ENCODE assay signal across 28 cellular contexts in genomic region chr4:37699874-37700481, GRCh38.
"Had no signal": no experiment of that assay in that cellular context is flagged by ENCODE, and none has a peak within 500 bp of the region (broad histone marks: within the 10 kb centered on the region; RNA-seq: fewer than 3 reads in every experiment).

No MANE protein-coding gene starts in this region.

- ATAC-seq: heart right ventricle; left lung; naive thymus-derived CD8-positive, alpha-beta T cell; sciatic nerve; stimulated activated memory B cell treated with anti-CD40 and anti-IgM and Interleukin-4, amounts not matched to agents 10 μg/mL and 1 μg/mL and 100 μg/mL, for 72 hours; stimulated activated naive CD8-positive, alpha-beta T cell treated with anti-CD3 and anti-CD28 coated beads, Interleukin-15, Interleukin-2, amounts not matched to agents 100 U/mL and 50 U/mL, for 24 hours; upper lobe of right lung had no signal

- H3K4me3 ChIP-seq: coronary artery, esophagus squamous epithelium, heart right ventricle, left lung, spleen, thoracic aorta, tibial nerve, upper lobe of right lung, uterus had no signal

- H3K27ac ChIP-seq: coronary artery, esophagus squamous epithelium, heart right ventricle, left lung, spleen, thoracic aorta, tibial nerve, upper lobe of right lung, uterus had no signal

- H3K27me3 ChIP-seq: esophagus squamous epithelium, heart right ventricle, left lung, spleen, tibial nerve, upper lobe of right lung, uterus had no signal

- DNase-seq: dermis blood vessel endothelial cell; effector memory CD4-positive, alpha-beta T cell; erythroblast; esophagus squamous epithelium; foreskin melanocyte; glutamatergic neuron; heart right ventricle; hypothalamus; immature natural killer cell; islet precursor cell; left lung; mesenchymal stem cell; naive thymus-derived CD8-positive, alpha-beta T cell; nephron progenitor cell; nucleus accumbens; posterior cingulate gyrus; retina; spleen; stimulated activated CD4-positive, alpha-beta T cell treated with anti-CD3 and anti-CD28 coated beads, Interleukin-4, amount 100 ng/mL, for 4 hours; stimulated activated naive CD8-positive, alpha-beta T cell treated with anti-CD3 and anti-CD28 coated beads, Interleukin-15, Interleukin-2, amounts not matched to agents 100 U/mL and 50 U/mL, for 24 hours; upper lobe of right lung; uterus had no signal

- H3K36me3 ChIP-seq: esophagus squamous epithelium, heart right ventricle, left lung, spleen, thoracic aorta, tibial nerve, upper lobe of right lung, uterus had no signal

- FAIRE-seq: endometrium had no signal

- H3K4me1 ChIP-seq: esophagus squamous epithelium, heart right ventricle, left lung, spleen, tibial nerve, upper lobe of right lung, uterus had no signal

- H3K9me3 ChIP-seq: esophagus squamous epithelium, heart right ventricle, left lung, spleen, thoracic aorta, tibial nerve, upper lobe of right lung, uterus had no signal
